ENCODE assay signal across 25 cellular contexts in genomic region chr6:34138924-34139323, GRCh38. TPM values are rescaled to one million over a fixed set of nuclear protein-coding genes. Genes with fewer than 3 reads are reported as not detected.
"Had no signal": no experiment of that assay in that cellular context is flagged by ENCODE, and none has a peak within 500 bp of the region (broad histone marks: within the 10 kb centered on the region; RNA-seq: fewer than 3 reads in every experiment).

No MANE protein-coding gene starts in this region.

- H3K4me3 ChIP-seq: dorsolateral prefrontal cortex, lung, spleen, thoracic aorta, upper lobe of right lung had no signal

- H3K4me1 ChIP-seq: foreskin keratinocyte had no signal

- H3K36me3 Mint-ChIP-seq: activated naive CD8-positive, alpha-beta T cell treated with anti-CD3 and anti-CD28 coated beads, Interleukin-2, amount 10 ng/mL, durations not matched to agents 7 days and 5 days; brain; mesothelial cell of epicardium; stimulated activated naive B cell treated with anti-CD40 and anti-IgM and Interleukin-4, amounts not matched to agents 10 μg/mL and 1 μg/mL and 100 μg/mL, for 72 hours had no signal

- H3K9me3 Mint-ChIP-seq: activated CD4-positive, alpha-beta memory T cell treated with anti-CD3 and anti-CD28 coated beads, Interleukin-2, amount 10 ng/mL, durations not matched to agents 7 days and 5 days; activated naive CD8-positive, alpha-beta T cell treated with anti-CD3 and anti-CD28 coated beads, Interleukin-2, amount 10 ng/mL, durations not matched to agents 7 days and 5 days; activated T-helper 17 cell treated with anti-CD3 and anti-CD28 coated beads, Interleukin-2, amount 50 U/mL, for 72 hours; mesothelial cell of epicardium; nephron progenitor cell; stimulated activated naive B cell treated with anti-CD40 and anti-IgM and Interleukin-4, amounts not matched to agents 10 μg/mL and 1 μg/mL and 100 μg/mL, for 72 hours had no signal

- H3K4me1 Mint-ChIP-seq: activated T-helper 17 cell treated with anti-CD3 and anti-CD28 coated beads, Interleukin-2, amount 50 U/mL, for 72 hours had no signal

- H3K9me3 ChIP-seq: spleen, thoracic aorta, upper lobe of right lung had no signal

- DNase-seq: activated CD4-positive, alpha-beta memory T cell treated with anti-CD3 and anti-CD28 coated beads, Interleukin-2, amount 10 ng/mL, durations not matched to agents 7 days and 5 days; activated CD4-positive, alpha-beta T cell treated with anti-CD3 and anti-CD28 coated beads for 48 hours; activated CD4-positive, CD25-positive, alpha-beta regulatory T cell; activated naive CD4-positive, alpha-beta T cell; activated naive CD8-positive, alpha-beta T cell treated with anti-CD3 and anti-CD28 coated beads, Interleukin-2, amount 10 ng/mL, durations not matched to agents 7 days and 5 days; activated T-cell treated with anti-CD3 and anti-CD28 coated beads, Interleukin-2, amount 50 U/mL, for 1 hour; amygdala; foreskin keratinocyte; hippocampal formation; kidney; nephron progenitor cell; retina; stimulated activated naive B cell treated with anti-CD40 and anti-IgM and Interleukin-4, amounts not matched to agents 10 μg/mL and 1 μg/mL and 100 μg/mL, for 72 hours; upper lobe of right lung had no signal

- H3K27ac Mint-ChIP-seq: activated CD4-positive, alpha-beta memory T cell treated with anti-CD3 and anti-CD28 coated beads, Interleukin-2, amount 10 ng/mL, durations not matched to agents 7 days and 5 days; activated naive CD8-positive, alpha-beta T cell treated with anti-CD3 and anti-CD28 coated beads, Interleukin-2, amount 10 ng/mL, durations not matched to agents 7 days and 5 days; activated T-helper 17 cell treated with anti-CD3 and anti-CD28 coated beads, Interleukin-2, amount 50 U/mL, for 72 hours; mesothelial cell of epicardium; nephron progenitor cell; stimulated activated naive B cell treated with anti-CD40 and anti-IgM and Interleukin-4, amounts not matched to agents 10 μg/mL and 1 μg/mL and 100 μg/mL, for 72 hours had no signal

- H3K4me3 Mint-ChIP-seq: activated CD4-positive, alpha-beta memory T cell treated with anti-CD3 and anti-CD28 coated beads, Interleukin-2, amount 10 ng/mL, durations not matched to agents 7 days and 5 days; activated naive CD8-positive, alpha-beta T cell treated with anti-CD3 and anti-CD28 coated beads, Interleukin-2, amount 10 ng/mL, durations not matched to agents 7 days and 5 days; activated T-helper 17 cell treated with anti-CD3 and anti-CD28 coated beads, Interleukin-2, amount 50 U/mL, for 72 hours; mesothelial cell of epicardium; nephron progenitor cell; stimulated activated naive B cell treated with anti-CD40 and anti-IgM and Interleukin-4, amounts not matched to agents 10 μg/mL and 1 μg/mL and 100 μg/mL, for 72 hours had no signal

- H3K27ac ChIP-seq: foreskin keratinocyte, spleen, thoracic aorta, upper lobe of right lung had no signal

- H3K36me3 ChIP-seq: spleen, thoracic aorta, upper lobe of right lung had no signal

RNA-seq across cellular contexts. Expression of gene GRM4, which starts 7.0 kb away (rescaled TPM):
- total RNA-seq: activated CD4-positive, alpha-beta memory T cell treated with anti-CD3 and anti-CD28 coated beads, Interleukin-2, amount 10 ng/mL, durations not matched to agents 7 days and 5 days; activated T-helper 17 cell treated with anti-CD3 and anti-CD28 coated beads, Interleukin-2, amount 50 U/mL, for 72 hours; epithelial cell of proximal tubule; kidney; left lobe of liver; posterior vena cava; thoracic aorta had no signal
- polyA plus RNA-seq: fibroblast of lung had no signal
